Comparison of ENCODE assay signal across 9 cellular contexts in the genomic region with DNA sequence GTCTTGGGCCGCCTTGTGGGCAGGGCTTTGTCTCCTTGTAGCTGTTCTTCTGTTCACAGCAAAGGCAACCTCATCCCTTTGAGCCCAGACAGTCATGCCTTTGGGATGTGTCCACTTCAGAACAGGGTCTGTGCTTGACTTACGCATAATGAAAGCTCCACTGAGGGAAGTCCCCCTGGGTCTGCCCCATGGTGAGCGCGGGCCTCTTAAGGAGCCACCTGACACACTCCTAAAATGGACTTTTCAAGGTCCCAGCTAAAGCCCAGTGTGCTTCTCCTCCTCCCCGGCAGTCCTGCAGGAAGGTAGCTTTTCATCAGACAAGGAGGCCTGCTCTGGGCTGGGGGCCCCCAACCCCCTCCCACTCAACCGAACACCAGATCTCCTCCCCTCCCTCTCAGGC. TPM values are rescaled to one million over a fixed set of nuclear protein-coding genes. Genes with fewer than 3 reads are reported as not detected.
"Had no signal": no experiment of that assay in that cellular context is flagged by ENCODE, and none has a peak within 500 bp of the region (broad histone marks: within the 10 kb centered on the region; RNA-seq: fewer than 3 reads in every experiment).

No MANE protein-coding gene starts in this region.

- H3K9ac ChIP-seq: GM23248 had no signal

- FAIRE-seq: H54, HepG2 had no signal

- DNase-seq: GM23248, GOT3, H9, HCEC 1CT, HFFc6, KBM-7 had no signal

- H2AFZ ChIP-seq: GM23248 had no signal

- H3K4me3 ChIP-seq: GM23248 had no signal

- ATAC-seq: HepG2 had no signal

- H3K27ac ChIP-seq: GM23248, HL-60 had no signal

RNA-seq across cellular contexts. Expression of a gene that starts 24.9 kb away (rescaled TPM):
- total RNA-seq: HepG2 had no signal
- polyA plus RNA-seq: HepG2 had no signal
